Comparison of ENCODE assay signal across 8 cellular contexts in genomic region chr12:67483871-67484554, GRCh38.
DNase-seq lines count a peak whose midpoint lies in the region; ATAC-seq and TF ChIP-seq lines count a peak whose summit lies in the region.

No MANE protein-coding gene starts in this region.

- no peaks in the 10 kb centered on the region for H3K27me3 ChIP-seq in upper lobe of right lung

- H3K27ac ChIP-seq in upper lobe of right lung = no peak overlapping the region

- no peaks in the 10 kb centered on the region for H3K9me3 ChIP-seq in upper lobe of right lung

- ATAC-seq in Right ventricle myocardium inferior (peak; percentile 26), left ventricle myocardium superior (no peak), HG03025 (IDR thresholded peaks at IDR 0.05; ENCODE audit: low FRiP score, unreplicated experiment) (peak; percentile 52), upper lobe of right lung (peak; percentile 56)

- no peak overlapping the region for H3K4me3 ChIP-seq in upper lobe of right lung

- no peaks in the 10 kb centered on the region for H3K36me3 ChIP-seq in upper lobe of right lung

- intact Hi-C loops in Right ventricle myocardium inferior (cut with DNase I) = no loop called here
- intact Hi-C loops in left ventricle myocardium superior (cut with micrococcal nuclease) = no loop called here
- intact Hi-C loops in upper lobe of right lung (cut with DNase I) = no loop called here

- no peak overlapping the region for H3K4me3 Mint-ChIP-seq in chondrocyte (ENCODE audit: unreplicated experiment)

- peaks cover 4% of the 10 kb centered on the region for H3K9me3 Mint-ChIP-seq in chondrocyte (ENCODE audit: low read depth)

- H3K36me3 Mint-ChIP-seq in chondrocyte (ENCODE audit: low read depth) = peaks cover under 1% of the 10 kb centered on the region

- peaks cover 7% of the 10 kb centered on the region for H3K4me1 Mint-ChIP-seq in chondrocyte (ENCODE audit: low read depth)

- TF ChIP-seq CTCF in upper lobe of right lung (IDR thresholded peaks at IDR 0.05) (no peak), chondrocyte (IDR thresholded peaks at IDR 0.05) (no peak)

- no peaks in the 10 kb centered on the region for H3K27me3 Mint-ChIP-seq in chondrocyte (ENCODE audit: low read depth)

- DNase-seq in Right ventricle myocardium inferior (ENCODE audit: missing footprints) (no peak), left ventricle myocardium superior (no peak), astrocyte of the hippocampus (ENCODE audit: low read depth, low spot score) (peak; percentile 29), upper lobe of right lung (no peak), chondrocyte (ENCODE audit: low spot score) (no peak), NCI-H1092 treated with DMSO at 0.1 percent for 48 hours (lab: John Stamatoyannopoulos, UW) (no peak)
- DNase-seq in effector CD4-positive, alpha-beta T cell = no peak

- H3K27ac Mint-ChIP-seq in chondrocyte (ENCODE audit: unreplicated experiment) = no peak overlapping the region

- peaks cover 9% of the 10 kb centered on the region for H3K4me1 ChIP-seq in upper lobe of right lung
